8 cellular contexts compared by ENCODE assay signal in genomic region chr12:1592444-1593231, GRCh38. TPM values are rescaled to one million over a fixed set of nuclear protein-coding genes. Genes with fewer than 3 reads are reported as not detected.
DNase-seq lines count a peak whose midpoint lies in the region; ATAC-seq, FAIRE-seq and TF ChIP-seq lines count a peak whose summit lies in the region.

No MANE protein-coding gene starts in this region.

- H3K9ac ChIP-seq in BLaER1: peak overlapping the region; percentile 92

- no peak for FAIRE-seq in RCC 7860 (lab: Jason Lieb, UNC)

- H3K36me3 ChIP-seq in BLaER1: no peaks in the 10 kb centered on the region
- H3K36me3 ChIP-seq in H7 (replicated peaks; ENCODE audit: control insufficient read depth, insufficient read depth, low read length): no peaks in the 10 kb centered on the region
- H3K36me3 ChIP-seq in ovary: no peaks in the 10 kb centered on the region
- H3K36me3 ChIP-seq in vagina: no peaks in the 10 kb centered on the region

- intact Hi-C loops in ovary (cut with DNase I) (loop anchor here in 1 of 4 donors (10.0 kb wide), 2 partner anchors 838 to 1018 kb away; partner anchors contain the start of gene WNK1), vagina (cut with DNase I) (no loop called here)

- TF ChIP-seq POLR2A in ovary (IDR thresholded peaks at IDR 0.05) (no peak), vagina (IDR thresholded peaks at IDR 0.05) (no peak)

- no peak for ATAC-seq in GM21423 (IDR thresholded peaks at IDR 0.05; ENCODE audit: unreplicated experiment)

- H4K20me1 ChIP-seq in BLaER1: peaks cover 60% of the 10 kb centered on the region

- H3K27ac ChIP-seq in BLaER1 (peak overlapping the region; percentile 96; the same call in 1 of the 2 replicates), ovary (peak overlapping the region in 1 of 2 donors; percentile 86), vagina (peak overlapping the region; percentile 98)

- H3K4me1 ChIP-seq in BLaER1 (peaks cover 67% of the 10 kb centered on the region), ovary (ENCODE audit: insufficient read depth) (peaks cover 18% of the 10 kb centered on the region), vagina (peaks cover 65% of the 10 kb centered on the region)

- H3K27me3 ChIP-seq in BLaER1 (no peaks in the 10 kb centered on the region), H7 (ENCODE audit: control insufficient read depth, insufficient read depth, low read length) (peaks cover 50% of the 10 kb centered on the region), ovary (no peaks in the 10 kb centered on the region), vagina (no peaks in the 10 kb centered on the region)

- H3K4me3 ChIP-seq in BLaER1: peak overlapping the region; percentile 85
- H3K4me3 ChIP-seq in H7 (ENCODE audit: insufficient read depth, low read depth, low read length): peak overlapping the region; percentile 68
- H3K4me3 ChIP-seq in ovary: peak overlapping the region; percentile 68
- H3K4me3 ChIP-seq in vagina: peak overlapping the region; percentile 81 to 95

- TF ChIP-seq EP300 in ovary (IDR thresholded peaks at IDR 0.05): no peak

- no peaks in the 10 kb centered on the region for H3K9me3 ChIP-seq in BLaER1
- H3K9me3 ChIP-seq in ovary: no peaks in the 10 kb centered on the region
- H3K9me3 ChIP-seq in vagina: no peaks in the 10 kb centered on the region

- DNase-seq in H7: peak; percentile 62
- peak; percentile 8 for DNase-seq in RCC 7860 (ENCODE audit: low spot score)
- peak; percentile 59 for DNase-seq in activated effector memory CD4-positive, alpha-beta T cell treated with Interleukin-2 at 50 U/mL for 16 hours
- DNase-seq in foreskin melanocyte: peak; percentile 46
- peak in 1 of 5 donors; percentile 46 for DNase-seq in ovary
- DNase-seq in vagina (ENCODE audit: extremely low spot score in 2 of 2): no peak

- WGBS in ovary, 3 donors: 36 to 41% (median 41%) methylated on average over 30 of the region's 30 CpGs

- no peak for TF ChIP-seq CTCF in ovary (IDR thresholded peaks at IDR 0.05)
- no peak for TF ChIP-seq CTCF in vagina (IDR thresholded peaks at IDR 0.05)

- peak overlapping the region; percentile 98 for H3K4me2 ChIP-seq in BLaER1

RNA-seq across cellular contexts. Expression of gene FBXL14, which starts 1.7 kb away (rescaled TPM):
- total RNA-seq in H7 (2014; rRNA removed; shearing (Covaris generic)): 20.8 and 21.4 TPM in 2 replicates
- 10 to 100 TPM in 5 of 7 donors, 1 to 10 TPM in 2; 8.3 to 16.2 (median 12.0) TPM for total RNA-seq in ovary
- 10 to 100 TPM in 1 of 2 donors, 1 to 10 TPM in 1; 1.3 to 10.8 TPM for polyA plus RNA-seq in ovary
- 15.2 TPM for total RNA-seq in vagina

RNA-seq across cellular contexts. Expression of gene WNT5B, which starts 36.4 kb away (rescaled TPM):
- total RNA-seq in H7 (2014; rRNA removed; shearing (Covaris generic)): 1.6 and 4.4 TPM in 2 replicates
- total RNA-seq in ovary: 10 to 100 TPM in 4 of 7 donors, 1 to 10 TPM in 3; 3.1 to 20.3 (median 12.4) TPM
- polyA plus RNA-seq in ovary: 1 to 10 TPM; 3.7 to 6.9 TPM
- total RNA-seq in vagina: 7.6 TPM

Comparison
In these comparisons a context has a peak if more than half of its experiments do, and no peak if none do; other contexts are left out.
1. DNase-seq: peak in H7 (single experiment), RCC 7860 (single experiment), activated effector memory CD4-positive, alpha-beta T cell treated with Interleukin-2 at 50 U/mL for 16 hours (single experiment) and foreskin melanocyte (single experiment); none in vagina (0 of 2).
2. Peak in every context shown above with its lines, with median percentiles within 50 percentile points of each other: H3K4me3 ChIP-seq.